9 cellular contexts compared by ENCODE assay signal in the genomic region with DNA sequence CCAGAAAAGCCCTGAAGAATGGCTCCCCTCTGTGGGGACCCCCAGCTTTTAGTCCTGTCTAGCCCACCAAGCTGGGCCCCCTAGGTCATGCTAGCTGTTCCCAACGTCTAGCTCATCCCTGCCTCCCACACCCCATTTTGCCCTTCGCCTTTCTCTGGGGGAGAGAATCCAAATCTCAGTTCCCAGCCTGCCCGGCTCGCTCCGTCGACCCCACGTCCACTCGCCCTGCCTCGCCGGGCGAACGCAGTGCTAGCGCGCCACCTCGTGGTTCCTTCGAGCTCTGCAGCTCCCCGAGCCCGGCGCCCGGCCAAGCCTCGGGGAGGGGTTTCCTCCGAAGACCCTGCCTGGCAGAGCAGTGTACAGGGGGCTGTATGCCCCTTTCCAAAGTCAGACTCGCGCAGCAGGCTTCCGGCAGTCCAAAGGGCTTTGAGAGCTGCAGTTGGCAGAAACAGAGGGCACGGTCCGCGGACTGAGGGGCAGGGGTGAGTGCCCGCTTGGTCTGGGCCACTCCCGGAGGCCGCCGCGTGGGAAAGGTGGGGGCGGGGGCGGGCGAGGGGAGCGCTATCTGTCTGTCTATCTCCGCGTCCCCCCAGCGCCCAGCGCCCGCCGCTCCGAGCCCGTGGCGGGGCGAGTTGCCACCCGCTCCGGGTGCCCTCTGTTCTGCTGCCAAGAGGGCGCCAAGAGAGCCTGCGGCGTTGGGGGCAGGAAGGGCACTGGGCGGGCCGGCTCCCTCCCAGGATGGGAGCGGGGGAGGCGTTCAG. TPM values are rescaled to one million over a fixed set of nuclear protein-coding genes. Genes with fewer than 3 reads are reported as not detected.
DNase-seq lines count a peak whose midpoint lies in the region; ATAC-seq, FAIRE-seq and TF ChIP-seq lines count a peak whose summit lies in the region.
"Had no signal": no experiment of that assay in that cellular context is flagged by ENCODE, and none has a peak within 500 bp of the region (broad histone marks: within the 10 kb centered on the region; RNA-seq: fewer than 3 reads in every experiment).

No MANE protein-coding gene starts in this region.

- no peak overlapping the region; the same call in 1 of the 2 replicates for H3K27ac ChIP-seq in WERI-Rb-1
- H3K27ac ChIP-seq in HepG2 (ENCODE audit: extremely low read length, insufficient read depth, low read length), result no peak overlapping the region
- H3K27ac ChIP-seq: epithelial cell of prostate had no signal

- no peak for TF ChIP-seq POLR2A in HepG2 (IDR thresholded peaks at IDR 0.05; ENCODE audit: insufficient read depth in 1 of 2, low read depth in 2 of 2, low read length in 2 of 2)

- FAIRE-seq in HepG2 (lab: Jason Lieb, UNC), result no peak

- no peak overlapping the region for H2AFZ ChIP-seq in HepG2 (ENCODE audit: low read length)

- H3K79me2 ChIP-seq in HepG2 (ENCODE audit: insufficient read depth, low read length), result no peaks in the 10 kb centered on the region

- peaks cover 91% of the 10 kb centered on the region for H3K27me3 Mint-ChIP-seq in central memory CD8-positive, alpha-beta T cell

- WGBS in HepG2 (ENCODE audit: low lambda C conversion rate), result 1% methylated on average over 41 of the region's 56 CpGs

- POLR2A ChIA-PET in HepG2 (lab: Yijun Ruan, JAX), result interaction anchor here (0.6 to 2.3 kb wide), 3 partner anchors 97 to 135 kb away, joined by 3 to 7 read pairs (median 3); no protein-coding TSS in a partner anchor

- no peaks in the 10 kb centered on the region for H4K20me1 ChIP-seq in HepG2 (ENCODE audit: insufficient read depth, low read length)

- H3K4me3 ChIP-seq in WERI-Rb-1 (ENCODE audit: low read depth, low read length) (peak overlapping the region; percentile 45), HepG2 (replicated peaks in 1 of 3; ENCODE audit: insufficient read depth in 1 of 3, low read depth in 2 of 3, low read length in 3 of 3) (peak overlapping the region in 2 of 3 experiments; percentile 32 to 61; a peak in 3 of 6 replicates)

- peak overlapping the region; percentile 72 for H3K4me2 ChIP-seq in HepG2 (ENCODE audit: low read depth, low read length)

- H3K9me3 ChIP-seq in WERI-Rb-1 (ENCODE audit: severe bottlenecking) (no peaks in the 10 kb centered on the region), HepG2 (ENCODE audit: low read length) (no peaks in the 10 kb centered on the region)

- H3K9ac ChIP-seq in HepG2 (ENCODE audit: insufficient read depth, low read depth, low read length), result no peak overlapping the region

- TF ChIP-seq CTCF in GM10266 (IDR thresholded peaks at IDR 0.05; ENCODE audit: control insufficient read depth, insufficient read depth, low read depth, missing control alignments) (peak; percentile 94), WERI-Rb-1 (IDR thresholded peaks at IDR 0.05; ENCODE audit: low read depth, low read length) (peak; percentile 98), HepG2 (CRISPR knock-in tag; IDR thresholded peaks at IDR 0.05) (peak; percentile 100)

- in situ Hi-C loops in HepG2 (cut with HindIII; ENCODE audit: extremely low pct_ligation_motif_present, low pct_unique_long_range_greater_than_20kb), result loop anchor here (5.0 kb wide), 4 partner anchors 99 to 429 kb away; partner anchors contain the start of gene SLC35B1

- ATAC-seq in central memory CD8-positive, alpha-beta T cell (replicated peaks; ENCODE audit: extremely low read depth, poor library complexity, severe bottlenecking), result peak; percentile 27
- peak; percentile 41 for ATAC-seq in HepG2
- no peak for ATAC-seq in HG03175 (IDR thresholded peaks at IDR 0.05; ENCODE audit: unreplicated experiment)
- ATAC-seq in HG03025 (IDR thresholded peaks at IDR 0.05; ENCODE audit: low FRiP score, unreplicated experiment), result no peak

- H3K4me1 Mint-ChIP-seq in central memory CD8-positive, alpha-beta T cell, result peaks cover 24% of the 10 kb centered on the region

- peaks cover 6% of the 10 kb centered on the region for H3K36me3 Mint-ChIP-seq in central memory CD8-positive, alpha-beta T cell (ENCODE audit: insufficient read depth)

- H3K9me3 Mint-ChIP-seq in central memory CD8-positive, alpha-beta T cell, result no peaks in the 10 kb centered on the region

- H3K4me3 Mint-ChIP-seq in central memory CD8-positive, alpha-beta T cell, result peak overlapping the region; percentile 47

- intact Hi-C loops in HepG2 (cut with micrococcal nuclease; ENCODE audit: unreplicated experiment), result loop anchor here (1.0 to 5.0 kb wide), 4 partner anchors 44 to 429 kb away; partner anchors contain the start of gene SLC35B1

- BruUV-seq in HepG2 (replicated peaks; lab: Mats Ljungman, UMichigan), result no TSS peak

- CTCF ChIA-PET in HepG2 (lab: Yijun Ruan, JAX; ENCODE audit: low intra/inter-chr PET ratio, low total read pairs), result interaction anchor here (0.6 to 7.9 kb wide), 8 partner anchors 43 to 145 kb away, joined by 3 to 284 read pairs (median 16); no protein-coding TSS in a partner anchor

- TF ChIP-seq EP300 in HepG2 (IDR thresholded peaks at IDR 0.05; ENCODE audit: low read depth in 2 of 2, low read length in 2 of 2), result no peak
- no peak; the same call in 1 of the 2 replicates for TF ChIP-seq EP300 in HepG2 (CRISPR knock-in tag; IDR thresholded peaks at IDR 0.05; ENCODE audit: borderline replicate concordance)

- peak; percentile 99 for TF ChIP-seq RAD21 in HepG2 (CRISPR knock-in tag; IDR thresholded peaks at IDR 0.05)

- H3K4me1 ChIP-seq in HepG2 (ENCODE audit: insufficient read depth, low read length), result peaks cover 49% of the 10 kb centered on the region

- H3K36me3 ChIP-seq in WERI-Rb-1, result no peaks in the 10 kb centered on the region; the same call in 1 of the 2 replicates
- H3K36me3 ChIP-seq in HepG2 (replicated peaks in 1 of 2; ENCODE audit: control insufficient read depth in 1 of 2, insufficient read depth in 2 of 2, low read length in 2 of 2), result no peaks in the 10 kb centered on the region

- no peak overlapping the region for H3K27ac Mint-ChIP-seq in central memory CD8-positive, alpha-beta T cell (ENCODE audit: low read depth)

- DNase-seq in GM10266 (ENCODE audit: extremely low spot score), result peak; percentile 82
- peak; percentile 6 for DNase-seq in MV-4-11 (lab: John Stamatoyannopoulos, UW)
- peak; percentile 73 for DNase-seq in WERI-Rb-1
- DNase-seq in central memory CD8-positive, alpha-beta T cell (ENCODE audit: low spot score in 2 of 2), result peak; percentile 37 to 73
- DNase-seq in HepG2 (ENCODE audit: low spot score), result no peak
- DNase-seq in stimulated activated CD4-positive, alpha-beta T cell treated with anti-CD3 and anti-CD28 coated beads, TNF-alpha, amount 100 ng/mL, for 48 hours (ENCODE audit: low read depth in 3 of 3), result peak; percentile 20 to 65 (median 56)

- H3K27me3 ChIP-seq in WERI-Rb-1 (ENCODE audit: insufficient read depth, low read depth, severe bottlenecking) (peaks cover 6% of the 10 kb centered on the region), HepG2 (ENCODE audit: control insufficient read depth in 1 of 2, insufficient read depth in 2 of 2, low read length in 2 of 2) (peaks cover 20 to 81% of the 10 kb centered on the region in 2 experiments)

RNA-seq across cellular contexts. Expression of gene DLX3, which starts 1.7 kb away (rescaled TPM):
- total RNA-seq in HepG2 (2016; rRNA removed; fragmentation: Illumina TruSeq; extraction: Trizol), result not detected in 2 replicates
- total RNA-seq in HepG2 (2016; cell fraction: cytosol; rRNA removed; fragmentation: Illumina TruSeq; extraction: Trizol; ENCODE audit: low read depth), result not detected in 2 replicates
- total RNA-seq in HepG2 (2016; cell fraction: insoluble cytoplasmic fraction; rRNA removed; fragmentation: Illumina TruSeq; extraction: Trizol), result not detected in 2 replicates
- total RNA-seq in HepG2 (2016; cell fraction: membrane; rRNA removed; fragmentation: Illumina TruSeq; extraction: Trizol), result not detected in 2 replicates
- not detected in 2 replicates for total RNA-seq in HepG2 (2016; cell fraction: nucleus; rRNA removed; fragmentation: Illumina TruSeq; extraction: Trizol)
- polyA plus RNA-seq in HepG2 (2011; rRNA removed), result 0.03 and 0.05 TPM in 2 replicates
- polyA plus RNA-seq in HepG2 (2011; cell fraction: cytosol; rRNA removed), result not detected in 2 replicates
- 0.05 and 0.23 TPM in 2 replicates for polyA plus RNA-seq in HepG2 (2011; cell fraction: nucleus; rRNA removed)
- polyA plus RNA-seq in HepG2 (2012), result not detected in 2 replicates
- polyA plus RNA-seq in HepG2 (2016; cell fraction: cytosol; fragmentation: Illumina TruSeq; extraction: Trizol; ENCODE audit: low read depth), result not detected in 2 replicates
- polyA plus RNA-seq in HepG2 (2016; cell fraction: insoluble cytoplasmic fraction; fragmentation: Illumina TruSeq; extraction: Trizol; ENCODE audit: low read depth), result 0.09 TPM in 1 of 2 replicates, not detected in the other
- not detected in 2 replicates for polyA plus RNA-seq in HepG2 (2016; cell fraction: membrane; fragmentation: Illumina TruSeq; extraction: Trizol; ENCODE audit: low read depth)
- polyA plus RNA-seq in HepG2 (2016; cell fraction: nucleus; fragmentation: Illumina TruSeq; extraction: Trizol; ENCODE audit: insufficient read depth, low read depth), result not detected in 2 replicates
- 0.65 TPM in 1 of 2 replicates, not detected in the other for polyA minus RNA-seq in HepG2 (2011; rRNA and poly(A)+ RNA removed; ENCODE audit: low replicate concordance)
- polyA minus RNA-seq in HepG2 (2011; cell fraction: cytosol; rRNA and poly(A)+ RNA removed), result not detected in 2 replicates
- polyA minus RNA-seq in HepG2 (2011; cell fraction: nucleus; rRNA and poly(A)+ RNA removed), result not detected in 2 replicates

RNA-seq across cellular contexts. Expression of gene DLX4, which starts 27.7 kb away (rescaled TPM):
- 0.51 and 0.55 TPM in 2 replicates for total RNA-seq in HepG2 (2016; rRNA removed; fragmentation: Illumina TruSeq; extraction: Trizol)
- 0.44 and 1.4 TPM in 2 replicates for total RNA-seq in HepG2 (2016; cell fraction: cytosol; rRNA removed; fragmentation: Illumina TruSeq; extraction: Trizol; ENCODE audit: low read depth)
- 0.40 and 0.80 TPM in 2 replicates for total RNA-seq in HepG2 (2016; cell fraction: insoluble cytoplasmic fraction; rRNA removed; fragmentation: Illumina TruSeq; extraction: Trizol)
- 1.8 and 1.9 TPM in 2 replicates for total RNA-seq in HepG2 (2016; cell fraction: membrane; rRNA removed; fragmentation: Illumina TruSeq; extraction: Trizol)
- 0.93 and 0.97 TPM in 2 replicates for total RNA-seq in HepG2 (2016; cell fraction: nucleus; rRNA removed; fragmentation: Illumina TruSeq; extraction: Trizol)
- 2.3 and 2.5 TPM in 2 replicates for polyA plus RNA-seq in HepG2 (2011; rRNA removed)
- 1.0 and 1.2 TPM in 2 replicates for polyA plus RNA-seq in HepG2 (2011; cell fraction: cytosol; rRNA removed)
- 10.2 TPM in 2 replicates for polyA plus RNA-seq in HepG2 (2011; cell fraction: nucleus; rRNA removed)
- polyA plus RNA-seq in HepG2 (2012), result 2.5 and 2.7 TPM in 2 replicates
- polyA plus RNA-seq in HepG2 (2016; cell fraction: cytosol; fragmentation: Illumina TruSeq; extraction: Trizol; ENCODE audit: low read depth), result 6.6 and 7.4 TPM in 2 replicates
- 2.3 and 2.8 TPM in 2 replicates for polyA plus RNA-seq in HepG2 (2016; cell fraction: insoluble cytoplasmic fraction; fragmentation: Illumina TruSeq; extraction: Trizol; ENCODE audit: low read depth)
- polyA plus RNA-seq in HepG2 (2016; cell fraction: membrane; fragmentation: Illumina TruSeq; extraction: Trizol; ENCODE audit: low read depth), result 12.2 and 12.9 TPM in 2 replicates
- 8.1 and 8.9 TPM in 2 replicates for polyA plus RNA-seq in HepG2 (2016; cell fraction: nucleus; fragmentation: Illumina TruSeq; extraction: Trizol; ENCODE audit: insufficient read depth, low read depth)
- 1.8 and 3.4 TPM in 2 replicates for polyA minus RNA-seq in HepG2 (2011; rRNA and poly(A)+ RNA removed; ENCODE audit: low replicate concordance)
- polyA minus RNA-seq in HepG2 (2011; cell fraction: cytosol; rRNA and poly(A)+ RNA removed), result 0.62 and 0.99 TPM in 2 replicates
- polyA minus RNA-seq in HepG2 (2011; cell fraction: nucleus; rRNA and poly(A)+ RNA removed), result 1.3 and 2.4 TPM in 2 replicates

RNA-seq across cellular contexts. Expression of gene ITGA3, which starts 59.2 kb away (rescaled TPM):
- total RNA-seq in HepG2 (2016; rRNA removed; fragmentation: Illumina TruSeq; extraction: Trizol), result 0.69 and 0.77 TPM in 2 replicates
- total RNA-seq in HepG2 (2016; cell fraction: cytosol; rRNA removed; fragmentation: Illumina TruSeq; extraction: Trizol; ENCODE audit: low read depth), result 1.5 and 1.9 TPM in 2 replicates
- total RNA-seq in HepG2 (2016; cell fraction: insoluble cytoplasmic fraction; rRNA removed; fragmentation: Illumina TruSeq; extraction: Trizol), result 0.48 and 1.1 TPM in 2 replicates
- 0.28 and 0.62 TPM in 2 replicates for total RNA-seq in HepG2 (2016; cell fraction: membrane; rRNA removed; fragmentation: Illumina TruSeq; extraction: Trizol)
- total RNA-seq in HepG2 (2016; cell fraction: nucleus; rRNA removed; fragmentation: Illumina TruSeq; extraction: Trizol), result 1.3 and 1.8 TPM in 2 replicates
- polyA plus RNA-seq in HepG2 (2011; rRNA removed), result 0.48 and 0.59 TPM in 2 replicates
- polyA plus RNA-seq in HepG2 (2011; cell fraction: cytosol; rRNA removed), result 0.33 and 0.78 TPM in 2 replicates
- polyA plus RNA-seq in HepG2 (2011; cell fraction: nucleus; rRNA removed), result 2.6 and 3.3 TPM in 2 replicates
- 0.27 and 0.32 TPM in 2 replicates for polyA plus RNA-seq in HepG2 (2012)
- 0.51 and 0.57 TPM in 2 replicates for polyA plus RNA-seq in HepG2 (2016; cell fraction: cytosol; fragmentation: Illumina TruSeq; extraction: Trizol; ENCODE audit: low read depth)
- 0.52 and 0.82 TPM in 2 replicates for polyA plus RNA-seq in HepG2 (2016; cell fraction: insoluble cytoplasmic fraction; fragmentation: Illumina TruSeq; extraction: Trizol; ENCODE audit: low read depth)
- 0.30 and 0.48 TPM in 2 replicates for polyA plus RNA-seq in HepG2 (2016; cell fraction: membrane; fragmentation: Illumina TruSeq; extraction: Trizol; ENCODE audit: low read depth)
- polyA plus RNA-seq in HepG2 (2016; cell fraction: nucleus; fragmentation: Illumina TruSeq; extraction: Trizol; ENCODE audit: insufficient read depth, low read depth), result 1.3 and 2.2 TPM in 2 replicates
- 1.4 and 198 TPM in 2 replicates for polyA minus RNA-seq in HepG2 (2011; rRNA and poly(A)+ RNA removed; ENCODE audit: low replicate concordance)
- polyA minus RNA-seq in HepG2 (2011; cell fraction: cytosol; rRNA and poly(A)+ RNA removed), result 2.9 and 6.2 TPM in 2 replicates
- 1.1 and 2.8 TPM in 2 replicates for polyA minus RNA-seq in HepG2 (2011; cell fraction: nucleus; rRNA and poly(A)+ RNA removed)

Comparison
In these comparisons a context has a peak if more than half of its experiments do, and no peak if none do; other contexts are left out.
1. ATAC-seq: peak in central memory CD8-positive, alpha-beta T cell (single experiment) and HepG2 (single experiment); none in HG03175 (single experiment) and HG03025 (single experiment).
2. Peak in every context shown above with its lines, with median percentiles within 50 percentile points of each other: CTCF ChIP-seq.